10 cellular contexts compared by ENCODE assay signal in genomic region chr16:48053346-48053745, GRCh38.
DNase-seq lines count a peak whose midpoint lies in the region; ATAC-seq and TF ChIP-seq lines count a peak whose summit lies in the region.
"Had no signal": no experiment of that assay in that cellular context is flagged by ENCODE, and none has a peak within 500 bp of the region (broad histone marks: within the 10 kb centered on the region; RNA-seq: fewer than 3 reads in every experiment).

No MANE protein-coding gene starts in this region.

- H3K36me3 Mint-ChIP-seq in Caco-2 (ENCODE audit: insufficient read depth, unreplicated experiment) (peaks cover 6% of the 10 kb centered on the region), neural crest cell (ENCODE audit: low read depth) (no peaks in the 10 kb centered on the region)
- no peaks in the 10 kb centered on the region for H3K36me3 Mint-ChIP-seq in activated T-cell treated with anti-CD3 and anti-CD28 coated beads, Interleukin-2, amount 50 U/mL, for 72 hours (ENCODE audit: insufficient read depth in 2 of 2)

- no peaks in the 10 kb centered on the region for H3K27me3 ChIP-seq in Caco-2 (replicated peaks; ENCODE audit: control insufficient read depth, insufficient read depth, low read length)
- H3K27me3 ChIP-seq: ascending aorta had no signal

- no TSS peak for BruUV-seq in Caco-2 (replicated peaks; lab: Mats Ljungman, UMichigan)

- H3K9me3 ChIP-seq in Caco-2: no peaks in the 10 kb centered on the region
- H3K9me3 ChIP-seq: ascending aorta had no signal

- H3K27ac Mint-ChIP-seq in Caco-2 (ENCODE audit: unreplicated experiment): peak overlapping the region; percentile 66
- H3K27ac Mint-ChIP-seq in neural crest cell (ENCODE audit: unreplicated experiment): peak overlapping the region; percentile 30
- H3K27ac Mint-ChIP-seq in activated T-cell treated with anti-CD3 and anti-CD28 coated beads, Interleukin-2, amount 50 U/mL, for 72 hours: no peak overlapping the region
- H3K27ac Mint-ChIP-seq: CD4-positive, alpha-beta T cell had no signal

- CTCF ChIA-PET in Caco-2 (lab: Charles Lee): interaction anchor here (0.6 to 1.6 kb wide), 6 partner anchors 23 to 1297 kb away, joined by 3 to 9 read pairs (median 3); no protein-coding TSS in a partner anchor

- peaks cover 35% of the 10 kb centered on the region for H3K4me1 ChIP-seq in Caco-2
- H3K4me1 ChIP-seq: ascending aorta had no signal

- intact Hi-C loops in Caco-2 (cut with micrococcal nuclease; ENCODE audit: unreplicated experiment): loop anchor here (10.0 kb wide), 1 partner anchor 79 kb away; no protein-coding TSS in a partner anchor
- intact Hi-C loops in Right ventricle myocardium superior (cut with DNase I): no loop called here

- H3K4me3 Mint-ChIP-seq in Caco-2 (ENCODE audit: unreplicated experiment) (peak overlapping the region; percentile 49), neural crest cell (peak overlapping the region; percentile 12)
- no peak overlapping the region for H3K4me3 Mint-ChIP-seq in activated T-cell treated with anti-CD3 and anti-CD28 coated beads, Interleukin-2, amount 50 U/mL, for 72 hours
- H3K4me3 Mint-ChIP-seq: CD4-positive, alpha-beta T cell had no signal

- H3K36me3 ChIP-seq in Caco-2 (ENCODE audit: control insufficient read depth, insufficient read depth, low read length): no peaks in the 10 kb centered on the region
- H3K36me3 ChIP-seq: ascending aorta had no signal

- TF ChIP-seq CTCF in Caco-2 (IDR thresholded peaks at IDR 0.05; ENCODE audit: insufficient read depth in 1 of 2, low read depth in 1 of 2, low read length in 1 of 2, severe bottlenecking in 1 of 2, unreplicated experiment in 1 of 2) (no peak), epithelial cell of proximal tubule (conservative IDR thresholded peaks at IDR 0.05; ENCODE audit: low read depth, low read length) (no peak), neural crest cell (conservative IDR thresholded peaks at IDR 0.05) (no peak)

- ATAC-seq in GM19467 (IDR thresholded peaks at IDR 0.05; ENCODE audit: unreplicated experiment) (no peak), Right ventricle myocardium superior (ENCODE audit: poor library complexity) (no peak)
- ATAC-seq in activated T-cell treated with anti-CD3 and anti-CD28 coated beads, Interleukin-2, amount 50 U/mL, for 72 hours (replicated peaks in 1 of 2): no peak

- H3K4me1 Mint-ChIP-seq in Caco-2 (ENCODE audit: low read depth, unreplicated experiment) (peaks cover 25% of the 10 kb centered on the region), neural crest cell (peaks cover 54% of the 10 kb centered on the region)
- no peaks in the 10 kb centered on the region for H3K4me1 Mint-ChIP-seq in activated T-cell treated with anti-CD3 and anti-CD28 coated beads, Interleukin-2, amount 50 U/mL, for 72 hours (ENCODE audit: low read depth)

- POLR2A ChIA-PET in Caco-2 (lab: Charles Lee): no interaction called here

- no peaks in the 10 kb centered on the region for H3K27me3 Mint-ChIP-seq in Caco-2 (ENCODE audit: insufficient read depth, unreplicated experiment)
- no peaks in the 10 kb centered on the region for H3K27me3 Mint-ChIP-seq in neural crest cell (ENCODE audit: low read depth)
- peaks cover 55% of the 10 kb centered on the region for H3K27me3 Mint-ChIP-seq in activated T-cell treated with anti-CD3 and anti-CD28 coated beads, Interleukin-2, amount 50 U/mL, for 72 hours (ENCODE audit: low read depth)

- H3K9me3 Mint-ChIP-seq in Caco-2 (ENCODE audit: unreplicated experiment): no peaks in the 10 kb centered on the region
- no peaks in the 10 kb centered on the region for H3K9me3 Mint-ChIP-seq in neural crest cell
- H3K9me3 Mint-ChIP-seq in activated T-cell treated with anti-CD3 and anti-CD28 coated beads, Interleukin-2, amount 50 U/mL, for 72 hours: no peaks in the 10 kb centered on the region
- H3K9me3 Mint-ChIP-seq: CD4-positive, alpha-beta T cell had no signal

- H3K4me3 ChIP-seq in Caco-2 (ENCODE audit: low read depth, low read length): no peak overlapping the region
- no peak overlapping the region for H3K4me3 ChIP-seq in epithelial cell of proximal tubule (ENCODE audit: low read depth, low read length)
- H3K4me3 ChIP-seq: ascending aorta had no signal

- peak; percentile 81 to 90 for DNase-seq in Caco-2
- peak; percentile 97 for DNase-seq in NCI-H226
- DNase-seq in epithelial cell of proximal tubule (ENCODE audit: low read depth): peak; percentile 9
- DNase-seq in neural crest cell (ENCODE audit: low read depth, low spot score): peak; percentile 47
- no peak for DNase-seq in D341Med (ENCODE audit: low spot score)
- no peak for DNase-seq in Right ventricle myocardium superior
- no peak for DNase-seq in activated T-cell treated with anti-CD3 and anti-CD28 coated beads, Interleukin-2, amount 50 U/mL, for 72 hours
- DNase-seq: CD4-positive, alpha-beta T cell had no signal

Comparison
In these comparisons a context has a peak if more than half of its experiments do, and no peak if none do; other contexts are left out.
1. DNase-seq: peak in Caco-2 (2 of 2), NCI-H226 (single experiment), epithelial cell of proximal tubule (single experiment) and neural crest cell (single experiment); none in D341Med (single experiment), Right ventricle myocardium superior (single experiment) and activated T-cell treated with anti-CD3 and anti-CD28 coated beads, Interleukin-2, amount 50 U/mL, for 72 hours (0 of 2).
2. H3K4me3 Mint-ChIP-seq: peak in Caco-2 (single experiment) and neural crest cell (single experiment); none in activated T-cell treated with anti-CD3 and anti-CD28 coated beads, Interleukin-2, amount 50 U/mL, for 72 hours (0 of 2).